ENCODE assay signal across 10 cellular contexts in the genomic region with DNA sequence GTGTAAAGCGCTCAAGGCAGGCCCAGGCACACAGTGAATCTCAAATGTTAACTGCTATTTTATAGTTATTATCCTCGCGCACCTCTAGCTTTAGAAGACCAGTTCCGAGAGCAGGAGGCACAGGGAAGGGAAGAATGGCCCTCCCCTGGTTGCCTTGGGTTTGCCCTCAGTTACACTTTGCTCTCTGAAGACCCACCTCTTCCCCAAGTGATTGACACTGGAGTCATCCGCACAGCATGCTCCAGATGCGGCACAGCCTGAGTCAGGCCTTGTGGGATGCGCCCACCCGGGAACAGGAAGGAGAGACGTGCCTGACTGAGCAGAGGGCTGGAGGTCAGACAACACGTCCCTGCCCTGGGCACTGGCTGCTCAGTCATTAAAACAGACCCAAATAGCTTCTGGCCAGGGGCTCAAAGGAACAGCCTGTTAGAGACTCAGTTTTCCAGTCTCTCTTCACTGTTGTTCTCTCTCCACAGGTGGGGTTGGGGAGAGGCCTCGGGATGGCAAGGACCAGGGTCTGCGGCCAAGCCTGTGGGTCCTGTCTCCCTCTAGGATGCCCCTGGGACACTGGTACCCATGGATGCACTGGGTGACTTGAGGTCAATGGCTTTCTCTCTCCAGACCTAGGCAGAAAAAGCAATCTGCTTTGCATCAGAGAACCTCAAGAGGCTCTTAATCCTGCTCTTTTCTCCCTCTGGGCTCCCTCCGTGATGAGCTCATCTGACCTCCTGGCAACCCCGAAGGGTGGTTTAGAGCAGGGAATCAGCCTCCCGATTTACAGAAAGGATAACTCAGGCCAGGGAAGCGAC. TPM values are rescaled to one million over a fixed set of nuclear protein-coding genes. Genes with fewer than 3 reads are reported as not detected.
DNase-seq lines count a peak whose midpoint lies in the region; ATAC-seq and TF ChIP-seq lines count a peak whose summit lies in the region.
"Had no signal": no experiment of that assay in that cellular context is flagged by ENCODE, and none has a peak within 500 bp of the region (broad histone marks: within the 10 kb centered on the region; RNA-seq: fewer than 3 reads in every experiment).

No MANE protein-coding gene starts in this region.

- H3K27ac ChIP-seq in HUES64 (ENCODE audit: low read depth, low read length) (0 out of 2 replicates have a peak overlapping the region, but pooled peaks have one; percentile 2), foreskin keratinocyte (no peak overlapping the region), sigmoid colon (peak overlapping the region; percentile 78 to 96 (median 93))

- TF ChIP-seq POLR2A in sigmoid colon (IDR thresholded peaks at IDR 0.05) = no peak

- TF ChIP-seq CTCF in AG04449 (IDR thresholded peaks at IDR 0.05; ENCODE audit: insufficient read depth, low read length, missing control alignments) (no peak), foreskin keratinocyte (conservative IDR thresholded peaks at IDR 0.05) (no peak), sigmoid colon (IDR thresholded peaks at IDR 0.05) (no peak)

- peaks cover 21% of the 10 kb centered on the region for H3K36me3 ChIP-seq in HUES64 (ENCODE audit: insufficient read depth, low read length)
- H3K36me3 ChIP-seq in sigmoid colon = no peaks in the 10 kb centered on the region
- H3K36me3 ChIP-seq: adrenal gland, thoracic aorta had no signal

- DNase-seq in AG04449 (ENCODE audit: low read depth, low spot score) (no peak), SK-MEL-5 (ENCODE audit: low read depth, low spot score) (peak; percentile 60), foreskin keratinocyte (peak in 1 of 2 donors; percentile 9), sigmoid colon (peak; percentile 85), NCI-H2171 (lab: John Stamatoyannopoulos, UW) (no peak)
- no peak for DNase-seq in activated CD8-positive, alpha-beta memory T cell treated with anti-CD3 and anti-CD28 coated beads, Interleukin-2, amount 50 U/mL, for 4 hours
- no peak for DNase-seq in activated CD4-positive, alpha-beta T cell treated with anti-CD3 and anti-CD28 coated beads, Interleukin-2, amount 50 U/mL, for 4 hours

- peak; percentile 4 for ATAC-seq in foreskin keratinocyte

- H3K9me3 ChIP-seq in HUES64 (ENCODE audit: insufficient read depth, low read depth, low read length) (no peaks in the 10 kb centered on the region), sigmoid colon (no peaks in the 10 kb centered on the region)
- H3K9me3 ChIP-seq: adrenal gland, thoracic aorta had no signal

- H3K4me3 ChIP-seq in AG04449 (ENCODE audit: low read depth, low read length) = peak overlapping the region; percentile 37
- H3K4me3 ChIP-seq in HUES64 (ENCODE audit: low read length) = peak overlapping the region; percentile 44
- peak overlapping the region; percentile 9 to 40 (median 28) for H3K4me3 ChIP-seq in sigmoid colon
- H3K4me3 ChIP-seq: adrenal gland, thoracic aorta had no signal

- in situ Hi-C loops in SK-MEL-5 (cut with HindIII; ENCODE audit: low pct_unique_long_range_greater_than_20kb, low sequenced_read_pairs) = no loop called here

- 51% methylated on average over 16 of the region's 16 CpGs for WGBS in HUES64
- 70 to 84% methylated on average over 16 of the region's 16 CpGs for WGBS in sigmoid colon, 2 donors

- POLR2A ChIA-PET in AG04449 (lab: Yijun Ruan, JAX) = interaction anchor here (1.0 to 1.6 kb wide), 2 partner anchors 9 to 13 kb away, joined by 3 to 5 read pairs; a partner anchor contains a TSS

- intact Hi-C loops in sigmoid colon (cut with DNase I) = loop anchor here (2.0 to 10.0 kb wide), 3 partner anchors 14 to 260 kb away; a partner anchor contains a TSS

- CTCF ChIA-PET in AG04449 (lab: Yijun Ruan, JAX) = interaction anchor here (1.3 to 6.1 kb wide), 3 partner anchors 10 to 58 kb away, joined by 3 to 55 read pairs (median 51); no protein-coding TSS in a partner anchor

- H3K27me3 ChIP-seq in HUES64 (ENCODE audit: insufficient read depth, low read length) = no peaks in the 10 kb centered on the region
- H3K27me3 ChIP-seq in foreskin keratinocyte = no peaks in the 10 kb centered on the region
- no peaks in the 10 kb centered on the region for H3K27me3 ChIP-seq in sigmoid colon
- H3K27me3 ChIP-seq: adrenal gland had no signal

- H3K4me1 ChIP-seq in HUES64 (ENCODE audit: insufficient read depth, low read length) = peaks cover 20% of the 10 kb centered on the region
- H3K4me1 ChIP-seq in foreskin keratinocyte = no peaks in the 10 kb centered on the region
- H3K4me1 ChIP-seq in sigmoid colon = peaks cover 0 to 96% (median 90%) of the 10 kb centered on the region in 4 donors

- H3K9ac ChIP-seq in HUES64 (ENCODE audit: low read depth, low read length) = peak overlapping the region; percentile 58

- TF ChIP-seq EP300 in sigmoid colon (IDR thresholded peaks at IDR 0.05) = peak in 2 of 4 donors; percentile 71 to 79

RNA-seq across cellular contexts. Expression of a gene that starts 13.6 kb away (rescaled TPM):
- 14.5 TPM for polyA plus RNA-seq in HUES64 (2013, experiment 1 of 2)
- 17.6 TPM for polyA plus RNA-seq in HUES64 (2013, experiment 2 of 2)
- 16.0 and 16.9 TPM in 2 replicates for total RNA-seq in SK-MEL-5 (2014; rRNA removed; shearing (Covaris generic))
- 64.5 and 90.8 TPM in 2 replicates for polyA plus RNA-seq in SK-MEL-5 (2015; cell fraction: cytosol; rRNA removed)
- polyA plus RNA-seq in SK-MEL-5 (2015; cell fraction: nucleus; rRNA removed) = 100 and 109 TPM in 2 replicates
- 19.2 and 24.2 TPM in 2 replicates for total RNA-seq in foreskin keratinocyte
- polyA plus RNA-seq in foreskin keratinocyte = 12.5 and 13.5 TPM in 2 replicates
- 10 to 100 TPM; 32.9 to 87.5 (median 57.3) TPM for total RNA-seq in sigmoid colon
- polyA plus RNA-seq in sigmoid colon = 100 to 1,000 TPM in 1 of 3 donors, 10 to 100 TPM in 2; 15.6 to 141 (median 35.4) TPM

RNA-seq across cellular contexts. Expression of a gene that starts 43.3 kb away (rescaled TPM):
- polyA plus RNA-seq in HUES64 (2013, experiment 1 of 2) = 11.8 TPM
- 15.8 TPM for polyA plus RNA-seq in HUES64 (2013, experiment 2 of 2)
- 11.7 and 14.4 TPM in 2 replicates for total RNA-seq in SK-MEL-5 (2014; rRNA removed; shearing (Covaris generic))
- 25.0 and 33.8 TPM in 2 replicates for polyA plus RNA-seq in SK-MEL-5 (2015; cell fraction: cytosol; rRNA removed)
- 10.9 and 13.3 TPM in 2 replicates for polyA plus RNA-seq in SK-MEL-5 (2015; cell fraction: nucleus; rRNA removed)
- total RNA-seq in foreskin keratinocyte (18.2 and 23.2 TPM in 2 replicates), sigmoid colon (1 to 10 TPM; 6.2 to 6.9 (median 6.5) TPM)
- polyA plus RNA-seq in foreskin keratinocyte (5.4 and 7.8 TPM in 2 replicates), sigmoid colon (1 to 10 TPM; 1.2 to 7.4 (median 3.5) TPM)

Comparison
In these comparisons a context has a peak if more than half of its experiments do, and no peak if none do; other contexts are left out.
1. DNase-seq: peak in SK-MEL-5 (single experiment) and sigmoid colon (single experiment); none in AG04449 (single experiment), NCI-H2171 (single experiment), activated CD8-positive, alpha-beta memory T cell treated with anti-CD3 and anti-CD28 coated beads, Interleukin-2, amount 50 U/mL, for 4 hours (single experiment) and activated CD4-positive, alpha-beta T cell treated with anti-CD3 and anti-CD28 coated beads, Interleukin-2, amount 50 U/mL, for 4 hours (0 of 2).
2. Peak in every context shown above with its lines, with median percentiles within 50 percentile points of each other: H3K4me3 ChIP-seq.